19 cellular contexts compared by ENCODE assay signal in the genomic region with DNA sequence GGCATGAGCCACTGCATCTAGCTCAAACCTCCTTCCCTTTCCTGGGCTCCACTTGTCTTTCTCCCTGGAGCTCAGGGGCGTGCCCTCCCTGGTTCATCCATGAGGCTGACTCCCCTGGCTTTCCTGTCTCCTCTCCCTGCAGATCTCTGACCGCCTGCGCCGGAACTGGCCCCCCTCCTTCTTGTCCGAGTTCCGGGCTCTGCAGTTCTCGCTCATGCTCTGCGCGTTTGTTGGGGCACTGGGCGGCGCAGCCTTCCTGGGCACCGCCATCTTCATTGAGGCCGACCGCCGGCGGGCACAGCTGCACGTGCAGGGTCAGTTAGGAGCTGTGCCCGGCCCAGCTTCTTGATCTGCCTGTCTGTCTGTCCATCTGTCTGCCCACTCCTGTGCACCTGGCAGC. TPM values are rescaled to one million over a fixed set of nuclear protein-coding genes. Genes with fewer than 3 reads are reported as not detected.
DNase-seq lines count a peak whose midpoint lies in the region; ATAC-seq and TF ChIP-seq lines count a peak whose summit lies in the region.
"Had no signal": no experiment of that assay in that cellular context is flagged by ENCODE, and none has a peak within 500 bp of the region (broad histone marks: within the 10 kb centered on the region; RNA-seq: fewer than 3 reads in every experiment).

No MANE protein-coding gene starts in this region.

- peak overlapping the region; percentile 63 for H3K27ac ChIP-seq in BLaER1
- no peak overlapping the region for H3K27ac ChIP-seq in CD8-positive, alpha-beta memory T cell (ENCODE audit: low read depth, low read length)
- no peak overlapping the region for H3K27ac ChIP-seq in RWPE2 (ENCODE audit: poor library complexity, severe bottlenecking)
- H3K27ac ChIP-seq: WERI-Rb-1 had no signal

- H3K27me3 Mint-ChIP-seq in CD8-positive, alpha-beta memory T cell = no peaks in the 10 kb centered on the region
- no peaks in the 10 kb centered on the region for H3K27me3 Mint-ChIP-seq in activated naive CD8-positive, alpha-beta T cell treated with anti-CD3 and anti-CD28 coated beads, Interleukin-2, amount 50 U/mL, for 24 hours

- H3K9me3 ChIP-seq in BLaER1 = peaks cover 11% of the 10 kb centered on the region
- peaks cover 7% of the 10 kb centered on the region for H3K9me3 ChIP-seq in CD8-positive, alpha-beta memory T cell (ENCODE audit: low read length)
- H3K9me3 ChIP-seq in RWPE2 (ENCODE audit: severe bottlenecking) = no peaks in the 10 kb centered on the region

- CTCF ChIA-PET in CD8-positive, alpha-beta memory T cell (lab: Charles Lee) = interaction anchor here (0.9 to 6.3 kb wide), 2 partner anchors 9 to 38 kb away, joined by 3 to 41 read pairs; partner anchors contain the start of gene SPNS1

- peaks cover 66% of the 10 kb centered on the region for H3K36me3 ChIP-seq in BLaER1
- H3K36me3 ChIP-seq in CD8-positive, alpha-beta memory T cell (ENCODE audit: insufficient read depth, low read length) = peaks cover 26% of the 10 kb centered on the region
- peaks cover 28% of the 10 kb centered on the region for H3K36me3 ChIP-seq in RWPE2 (ENCODE audit: low read depth)

- H3K27me3 ChIP-seq in BLaER1 (no peaks in the 10 kb centered on the region), RWPE2 (ENCODE audit: insufficient read depth, poor library complexity, severe bottlenecking) (no peaks in the 10 kb centered on the region)
- H3K27me3 ChIP-seq in CD8-positive, alpha-beta memory T cell (ENCODE audit: insufficient read depth, low read length, poor library complexity, severe bottlenecking) = no peaks in the 10 kb centered on the region
- H3K27me3 ChIP-seq: MG63 had no signal

- no peak for DNase-seq in CD8-positive, alpha-beta memory T cell
- DNase-seq in RWPE2 (ENCODE audit: low spot score) = peak; percentile 60
- DNase-seq in activated naive CD8-positive, alpha-beta T cell treated with anti-CD3 and anti-CD28 coated beads, Interleukin-2, amount 50 U/mL, for 24 hours = no peak
- DNase-seq in GF-D8 (lab: John Stamatoyannopoulos, UW) = no peak
- DNase-seq in HuH-7 (ENCODE audit: low spot score) = no peak
- DNase-seq in stimulated activated CD4-positive, alpha-beta T cell treated with anti-CD3 and anti-CD28 coated beads, Interleukin-4, amount 100 ng/mL, for 24 hours = no peak
- DNase-seq in GM13977 (ENCODE audit: low spot score) = no peak
- DNase-seq: activated CD8-positive, alpha-beta memory T cell treated with anti-CD3 and anti-CD28 coated beads, Interleukin-2, amount 50 U/mL, for 48 hours; DMS 273 treated with DMSO at 0.1 percent for 48 hours; foreskin fibroblast; MG63; NCI-H187 treated with DMSO at 0.1 percent for 48 hours; NCI-H524 treated with DMSO at 0.1 percent for 48 hours; OCI-M1; stimulated activated CD4-positive, alpha-beta T cell treated with anti-CD3 and anti-CD28 coated beads, Interleukin-2, amount 100 ng/mL, for 48 hours; WERI-Rb-1 had no signal

- peaks cover 16 to 75% (median 19%) of the 10 kb centered on the region in 3 donors for H3K36me3 Mint-ChIP-seq in CD8-positive, alpha-beta memory T cell
- H3K36me3 Mint-ChIP-seq in activated naive CD8-positive, alpha-beta T cell treated with anti-CD3 and anti-CD28 coated beads, Interleukin-2, amount 50 U/mL, for 24 hours (ENCODE audit: low read depth) = peaks cover 63% of the 10 kb centered on the region

- H3K4me2 ChIP-seq in BLaER1 = peak overlapping the region; percentile 97

- peaks cover 28 to 53% (median 32%) of the 10 kb centered on the region in 3 donors for H3K4me1 Mint-ChIP-seq in CD8-positive, alpha-beta memory T cell
- peaks cover 32% of the 10 kb centered on the region for H3K4me1 Mint-ChIP-seq in activated naive CD8-positive, alpha-beta T cell treated with anti-CD3 and anti-CD28 coated beads, Interleukin-2, amount 50 U/mL, for 24 hours

- peaks cover 54% of the 10 kb centered on the region for H3K4me1 ChIP-seq in BLaER1
- H3K4me1 ChIP-seq in CD8-positive, alpha-beta memory T cell (ENCODE audit: insufficient read depth, low read length) = peaks cover 32% of the 10 kb centered on the region
- no peaks in the 10 kb centered on the region for H3K4me1 ChIP-seq in RWPE2 (ENCODE audit: insufficient read depth, poor library complexity, severe bottlenecking)

- in situ Hi-C loops in GM13977 (cut with MboI; ENCODE audit: low pct_unique_long_range_greater_than_20kb, low sequenced_read_pairs, unreplicated experiment) = no loop called here

- POLR2A ChIA-PET in CD8-positive, alpha-beta memory T cell (lab: Charles Lee) = interaction anchor here (0.7 to 4.1 kb wide), 3 partner anchors 10 to 33 kb away, joined by 3 to 20 read pairs (median 3); partner anchors contain the start of gene SPNS1

- TF ChIP-seq CTCF in RWPE2 (IDR thresholded peaks at IDR 0.05; ENCODE audit: poor library complexity, severe bottlenecking) = no peak
- TF ChIP-seq CTCF in GM13977 (IDR thresholded peaks at IDR 0.05; ENCODE audit: extremely low read depth, insufficient read depth, missing control alignments) = no peak

- peak overlapping the region; percentile 50 to 98 (median 91) for H3K27ac Mint-ChIP-seq in CD8-positive, alpha-beta memory T cell
- peak overlapping the region; percentile 26 for H3K27ac Mint-ChIP-seq in activated naive CD8-positive, alpha-beta T cell treated with anti-CD3 and anti-CD28 coated beads, Interleukin-2, amount 50 U/mL, for 24 hours

- peak overlapping the region; percentile 37 to 99 (median 94) for H3K4me3 Mint-ChIP-seq in CD8-positive, alpha-beta memory T cell
- peak overlapping the region; percentile 84 for H3K4me3 Mint-ChIP-seq in activated naive CD8-positive, alpha-beta T cell treated with anti-CD3 and anti-CD28 coated beads, Interleukin-2, amount 50 U/mL, for 24 hours

- no peaks in the 10 kb centered on the region for H4K20me1 ChIP-seq in BLaER1

- H3K9ac ChIP-seq in BLaER1 = peak overlapping the region; percentile 57; the same call in 1 of the 2 replicates

- peaks cover 0 to 7% (median 1%) of the 10 kb centered on the region in 5 donors for H3K9me3 Mint-ChIP-seq in CD8-positive, alpha-beta memory T cell
- H3K9me3 Mint-ChIP-seq in activated naive CD8-positive, alpha-beta T cell treated with anti-CD3 and anti-CD28 coated beads, Interleukin-2, amount 50 U/mL, for 24 hours = peaks cover 4% of the 10 kb centered on the region

- ATAC-seq in RWPE2 (ENCODE audit: low read depth) = no peak
- ATAC-seq in activated naive CD8-positive, alpha-beta T cell treated with anti-CD3 and anti-CD28 coated beads, Interleukin-2, amount 50 U/mL, for 24 hours = no peak
- ATAC-seq: mucosa of descending colon had no signal

- H3K4me3 ChIP-seq in BLaER1 (peak overlapping the region; percentile 60; the same call in 1 of the 2 replicates), RWPE2 (ENCODE audit: severe bottlenecking) (no peak overlapping the region)
- peak overlapping the region; percentile 75 for H3K4me3 ChIP-seq in CD8-positive, alpha-beta memory T cell (ENCODE audit: low read length)
- H3K4me3 ChIP-seq: MG63, mucosa of descending colon had no signal

RNA-seq across cellular contexts. Expression of gene LAT, which starts 1.2 kb away (rescaled TPM):
- total RNA-seq in CD8-positive, alpha-beta memory T cell = 100 to 1,000 TPM; 195 to 203 TPM
- polyA plus RNA-seq in CD8-positive, alpha-beta memory T cell = 331 TPM

RNA-seq across cellular contexts. Expression of gene SPNS1, which starts 9.1 kb away (rescaled TPM):
- total RNA-seq in CD8-positive, alpha-beta memory T cell = 10 to 100 TPM; 36.5 to 40.9 TPM
- polyA plus RNA-seq in CD8-positive, alpha-beta memory T cell = 33.2 TPM

RNA-seq across cellular contexts. Expression of gene NFATC2IP, which starts 32.9 kb away (rescaled TPM):
- 10 to 100 TPM; 75.1 to 77.0 TPM for total RNA-seq in CD8-positive, alpha-beta memory T cell
- polyA plus RNA-seq in CD8-positive, alpha-beta memory T cell = 35.0 TPM

RNA-seq across cellular contexts. Expression of gene CD19, which starts 51.9 kb away (rescaled TPM):
- total RNA-seq in CD8-positive, alpha-beta memory T cell = not detected
- not detected for polyA plus RNA-seq in CD8-positive, alpha-beta memory T cell
- total RNA-seq: endothelial cell of umbilical vein had no signal

RNA-seq across cellular contexts. Expression of gene RABEP2, which starts 58.6 kb away (rescaled TPM):
- total RNA-seq in CD8-positive, alpha-beta memory T cell = 10 to 100 TPM; 20.8 to 21.7 TPM
- 6.6 TPM for polyA plus RNA-seq in CD8-positive, alpha-beta memory T cell
